ENCODE assay signal across 27 cellular contexts in the genomic region with DNA sequence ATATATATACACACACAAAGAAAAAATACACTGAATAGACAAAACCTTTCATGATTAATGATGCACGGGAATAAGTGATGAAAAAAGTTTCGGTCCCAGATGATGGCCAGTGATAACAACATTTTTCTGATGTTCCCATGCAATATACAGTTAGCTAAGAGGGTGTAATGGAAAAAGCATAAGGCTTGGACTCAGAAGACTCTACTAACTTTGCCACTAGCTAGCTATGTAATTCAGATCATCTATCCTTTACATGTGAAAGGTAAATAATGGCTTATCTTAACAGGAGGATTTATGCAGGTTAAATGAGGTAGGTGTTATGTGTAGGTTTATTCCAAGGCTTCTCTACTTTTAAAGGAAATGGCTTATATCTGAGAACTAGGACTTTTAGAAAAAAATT. TPM values are rescaled to one million over a fixed set of nuclear protein-coding genes. Genes with fewer than 3 reads are reported as not detected.
DNase-seq lines count a peak whose midpoint lies in the region; ATAC-seq, FAIRE-seq and TF ChIP-seq lines count a peak whose summit lies in the region.
"Had no signal": no experiment of that assay in that cellular context is flagged by ENCODE, and none has a peak within 500 bp of the region (broad histone marks: within the 10 kb centered on the region; RNA-seq: fewer than 3 reads in every experiment).

No MANE protein-coding gene starts in this region.

- H3K79me2 ChIP-seq in HepG2 (ENCODE audit: insufficient read depth, low read length), result peaks cover 33% of the 10 kb centered on the region

- no peak overlapping the region for H2AFZ ChIP-seq in HepG2 (ENCODE audit: low read length)

- DNase-seq in activated CD4-positive, alpha-beta T cell treated with anti-CD3 and anti-CD28 coated beads for 36 hours, result no peak
- DNase-seq in activated CD4-positive, alpha-beta T cell treated with anti-CD3 and anti-CD28 coated beads for 48 hours, result no peak
- no peak for DNase-seq in HepG2 (ENCODE audit: low spot score)
- DNase-seq in right lobe of liver, result no peak
- no peak for DNase-seq in activated naive CD8-positive, alpha-beta T cell treated with anti-CD3 and anti-CD28 coated beads for 36 hours
- DNase-seq in stimulated activated effector memory CD8-positive, alpha-beta T cell treated with anti-CD3 and anti-CD28 coated beads, Interleukin-12 subunit alpha, Interleukin-12 subunit beta, amount 100 ng/mL, for 72 hours (ENCODE audit: low spot score in 2 of 2), result no peak
- DNase-seq in mucosa of gallbladder (ENCODE audit: low spot score), result no peak
- DNase-seq: 8988T; activated effector memory CD4-positive, alpha-beta T cell treated with anti-CD3 and anti-CD28 coated beads, Interleukin-2, amount 50 U/mL, for 16 hours; effector CD4-positive, alpha-beta T cell; EL; IMR-90; left lung; naive thymus-derived CD4-positive, alpha-beta T cell; NCI-H1105; NCI-H1930; NCI-H69; SJCRH30 had no signal

- H3K9ac ChIP-seq in HepG2 (ENCODE audit: insufficient read depth, low read depth, low read length), result no peak overlapping the region

- H3K4me3 ChIP-seq in HepG2 (replicated peaks in 1 of 3; ENCODE audit: insufficient read depth in 1 of 3, low read depth in 2 of 3, low read length in 3 of 3), result no peak overlapping the region
- no peak overlapping the region for H3K4me3 ChIP-seq in right lobe of liver
- H3K4me3 ChIP-seq: breast epithelium, left lung, SJCRH30, tibial nerve had no signal

- 97% methylated on average over 2 of the region's 2 CpGs for WGBS in HepG2 (ENCODE audit: low lambda C conversion rate)
- WGBS in right lobe of liver (ENCODE audit: insufficient coverage, low coverage, low lambda C conversion rate, missing lambda C conversion rate), result 94% methylated on average over 2 of the region's 2 CpGs

- H3K9me3 ChIP-seq in HepG2 (ENCODE audit: low read length) (no peaks in the 10 kb centered on the region), right lobe of liver (no peaks in the 10 kb centered on the region)
- H3K9me3 ChIP-seq: breast epithelium, left lung, SJCRH30, tibial nerve had no signal

- in situ Hi-C loops in HepG2 (cut with HindIII; ENCODE audit: extremely low pct_ligation_motif_present, low pct_unique_long_range_greater_than_20kb), result loop anchor here (25.0 kb wide), 1 partner anchor 259 kb away; no protein-coding TSS in a partner anchor

- TF ChIP-seq CTCF in HepG2 (CRISPR knock-in tag; IDR thresholded peaks at IDR 0.05) (no peak), right lobe of liver (IDR thresholded peaks at IDR 0.05) (no peak)

- TF ChIP-seq POLR2A in HepG2 (IDR thresholded peaks at IDR 0.05; ENCODE audit: insufficient read depth in 1 of 2, low read depth in 2 of 2, low read length in 2 of 2), result no peak
- TF ChIP-seq POLR2A in right lobe of liver (IDR thresholded peaks at IDR 0.05), result no peak

- H3K4me1 ChIP-seq in HepG2 (ENCODE audit: insufficient read depth, low read length), result peaks cover 18% of the 10 kb centered on the region
- H3K4me1 ChIP-seq in right lobe of liver, result peaks cover 0 to 20% (median 6%) of the 10 kb centered on the region in 4 donors

- peaks cover 79% of the 10 kb centered on the region for H3K36me3 Mint-ChIP-seq in activated CD4-positive, alpha-beta T cell treated with anti-CD3 and anti-CD28 coated beads for 36 hours (ENCODE audit: low read depth)
- H3K36me3 Mint-ChIP-seq in activated naive CD8-positive, alpha-beta T cell treated with anti-CD3 and anti-CD28 coated beads for 36 hours, result peaks cover 76% of the 10 kb centered on the region
- H3K36me3 Mint-ChIP-seq in stimulated activated effector memory CD8-positive, alpha-beta T cell treated with anti-CD3 and anti-CD28 coated beads, Interleukin-12 subunit alpha, Interleukin-12 subunit beta, amount 100 ng/mL, for 72 hours, result peaks cover 99% of the 10 kb centered on the region

- H3K27ac Mint-ChIP-seq in activated CD4-positive, alpha-beta T cell treated with anti-CD3 and anti-CD28 coated beads for 36 hours, result peak overlapping the region; percentile 58
- H3K27ac Mint-ChIP-seq in activated naive CD8-positive, alpha-beta T cell treated with anti-CD3 and anti-CD28 coated beads for 36 hours, result peak overlapping the region; percentile 45
- H3K27ac Mint-ChIP-seq in stimulated activated effector memory CD8-positive, alpha-beta T cell treated with anti-CD3 and anti-CD28 coated beads, Interleukin-12 subunit alpha, Interleukin-12 subunit beta, amount 100 ng/mL, for 72 hours, result peak overlapping the region; percentile 45
- H3K27ac Mint-ChIP-seq: mesothelial cell of epicardium had no signal

- no peak for TF ChIP-seq EP300 in HepG2 (IDR thresholded peaks at IDR 0.05; ENCODE audit: low read depth in 2 of 2, low read length in 2 of 2)
- TF ChIP-seq EP300 in HepG2 (CRISPR knock-in tag; IDR thresholded peaks at IDR 0.05; ENCODE audit: borderline replicate concordance), result no peak

- CTCF ChIA-PET in activated CD4-positive, alpha-beta T cell treated with anti-CD3 and anti-CD28 coated beads for 36 hours (lab: Charles Lee), result no interaction called here
- CTCF ChIA-PET in HepG2 (lab: Yijun Ruan, JAX; ENCODE audit: low intra/inter-chr PET ratio, low total read pairs), result no interaction called here

- no peak overlapping the region for H3K4me2 ChIP-seq in HepG2 (ENCODE audit: low read depth, low read length)

- H4K20me1 ChIP-seq in HepG2 (ENCODE audit: insufficient read depth, low read length), result peaks cover 44% of the 10 kb centered on the region

- no peak for ATAC-seq in activated CD4-positive, alpha-beta T cell treated with anti-CD3 and anti-CD28 coated beads for 36 hours
- ATAC-seq in HepG2 (no peak), right lobe of liver (no peak), GM18498 (IDR thresholded peaks at IDR 0.05; ENCODE audit: unreplicated experiment) (no peak)
- ATAC-seq in stimulated activated effector memory CD8-positive, alpha-beta T cell treated with anti-CD3 and anti-CD28 coated beads, Interleukin-12 subunit alpha, Interleukin-12 subunit beta, amount 100 ng/mL, for 72 hours, result no peak
- ATAC-seq: activated CD4-positive, CD25-positive, alpha-beta regulatory T cell treated with anti-CD3 and anti-CD28 coated beads, Interleukin-2, amount 50 U/mL, for 24 hours; left lung; naive thymus-derived CD4-positive, alpha-beta T cell had no signal

- H3K4me3 Mint-ChIP-seq in activated CD4-positive, alpha-beta T cell treated with anti-CD3 and anti-CD28 coated beads for 36 hours, result no peak overlapping the region
- peak overlapping the region; percentile 47 for H3K4me3 Mint-ChIP-seq in activated naive CD8-positive, alpha-beta T cell treated with anti-CD3 and anti-CD28 coated beads for 36 hours
- no peak overlapping the region for H3K4me3 Mint-ChIP-seq in stimulated activated effector memory CD8-positive, alpha-beta T cell treated with anti-CD3 and anti-CD28 coated beads, Interleukin-12 subunit alpha, Interleukin-12 subunit beta, amount 100 ng/mL, for 72 hours
- H3K4me3 Mint-ChIP-seq: mesothelial cell of epicardium had no signal

- no peaks in the 10 kb centered on the region for H3K27me3 Mint-ChIP-seq in activated CD4-positive, alpha-beta T cell treated with anti-CD3 and anti-CD28 coated beads for 36 hours
- peaks cover 6% of the 10 kb centered on the region for H3K27me3 Mint-ChIP-seq in activated naive CD8-positive, alpha-beta T cell treated with anti-CD3 and anti-CD28 coated beads for 36 hours

- TF ChIP-seq RAD21 in HepG2 (CRISPR knock-in tag; IDR thresholded peaks at IDR 0.05), result no peak

- H3K9me3 Mint-ChIP-seq in activated CD4-positive, alpha-beta T cell treated with anti-CD3 and anti-CD28 coated beads for 36 hours (ENCODE audit: low read depth), result no peaks in the 10 kb centered on the region
- no peaks in the 10 kb centered on the region for H3K9me3 Mint-ChIP-seq in activated naive CD8-positive, alpha-beta T cell treated with anti-CD3 and anti-CD28 coated beads for 36 hours
- H3K9me3 Mint-ChIP-seq in stimulated activated effector memory CD8-positive, alpha-beta T cell treated with anti-CD3 and anti-CD28 coated beads, Interleukin-12 subunit alpha, Interleukin-12 subunit beta, amount 100 ng/mL, for 72 hours, result no peaks in the 10 kb centered on the region

- no TSS peak for BruUV-seq in HepG2 (replicated peaks; lab: Mats Ljungman, UMichigan)

- intact Hi-C loops in activated CD4-positive, alpha-beta T cell treated with anti-CD3 and anti-CD28 coated beads for 36 hours (cut with DNase I, micrococcal nuclease), result no loop called here
- intact Hi-C loops in HepG2 (cut with micrococcal nuclease; ENCODE audit: unreplicated experiment) (no loop called here), right lobe of liver (cut with DNase I) (no loop called here)

- no peaks in the 10 kb centered on the region; a peak in 1 of 5 replicates for H3K27me3 ChIP-seq in HepG2 (ENCODE audit: control insufficient read depth in 1 of 2, insufficient read depth in 2 of 2, low read length in 2 of 2)
- no peaks in the 10 kb centered on the region for H3K27me3 ChIP-seq in right lobe of liver
- H3K27me3 ChIP-seq: breast epithelium, left lung, SJCRH30, tibial nerve had no signal

- POLR2A ChIA-PET in activated CD4-positive, alpha-beta T cell treated with anti-CD3 and anti-CD28 coated beads for 36 hours (lab: Charles Lee), result interaction anchor here (3.4 kb wide), 1 partner anchor 10 kb away, joined by 15 read pairs; no protein-coding TSS in a partner anchor
- POLR2A ChIA-PET in HepG2 (lab: Yijun Ruan, JAX), result no interaction called here

- H3K36me3 ChIP-seq in HepG2 (replicated peaks in 1 of 2; ENCODE audit: control insufficient read depth in 1 of 2, insufficient read depth in 2 of 2, low read length in 2 of 2) (peaks cover 4 to 38% of the 10 kb centered on the region in 2 experiments; a peak in 4 of 5 replicates), right lobe of liver (peaks cover 9 to 58% (median 24%) of the 10 kb centered on the region in 4 donors)

- no peak for FAIRE-seq in HepG2 (lab: Jason Lieb, UNC)
- FAIRE-seq: colon, GM12891, islet of Langerhans, TTC549 had no signal

- no peak overlapping the region for H3K27ac ChIP-seq in HepG2 (ENCODE audit: extremely low read length, insufficient read depth, low read length)
- H3K27ac ChIP-seq in right lobe of liver, result no peak overlapping the region
- H3K27ac ChIP-seq: breast epithelium, left lung, SJCRH30, tibial nerve had no signal

- peaks cover 26% of the 10 kb centered on the region for H3K4me1 Mint-ChIP-seq in activated CD4-positive, alpha-beta T cell treated with anti-CD3 and anti-CD28 coated beads for 36 hours
- peaks cover 42% of the 10 kb centered on the region for H3K4me1 Mint-ChIP-seq in activated naive CD8-positive, alpha-beta T cell treated with anti-CD3 and anti-CD28 coated beads for 36 hours
- peaks cover 29% of the 10 kb centered on the region for H3K4me1 Mint-ChIP-seq in stimulated activated effector memory CD8-positive, alpha-beta T cell treated with anti-CD3 and anti-CD28 coated beads, Interleukin-12 subunit alpha, Interleukin-12 subunit beta, amount 100 ng/mL, for 72 hours

RNA-seq across cellular contexts. Expression of a gene that starts 4.3 kb away (rescaled TPM):
- total RNA-seq in activated CD4-positive, alpha-beta T cell treated with anti-CD3 and anti-CD28 coated beads for 36 hours, result 1,000 to 10,000 TPM; 2,077 to 2,995 TPM
- total RNA-seq in HepG2 (2016; rRNA removed; fragmentation: Illumina TruSeq; extraction: Trizol) (3,626 and 4,934 TPM in 2 replicates), right lobe of liver (100 to 1,000 TPM; 420 to 946 (median 518) TPM), mucosa of gallbladder (1,287 TPM)
- total RNA-seq in HepG2 (2016; cell fraction: cytosol; rRNA removed; fragmentation: Illumina TruSeq; extraction: Trizol; ENCODE audit: low read depth), result 5,278 and 6,431 TPM in 2 replicates
- total RNA-seq in HepG2 (2016; cell fraction: insoluble cytoplasmic fraction; rRNA removed; fragmentation: Illumina TruSeq; extraction: Trizol), result 3,639 and 4,846 TPM in 2 replicates
- 9,738 and 10,914 TPM in 2 replicates for total RNA-seq in HepG2 (2016; cell fraction: membrane; rRNA removed; fragmentation: Illumina TruSeq; extraction: Trizol)
- 1,195 and 1,244 TPM in 2 replicates for total RNA-seq in HepG2 (2016; cell fraction: nucleus; rRNA removed; fragmentation: Illumina TruSeq; extraction: Trizol)
- 2,723 and 3,332 TPM in 2 replicates for polyA plus RNA-seq in HepG2 (2011; rRNA removed)
- 1,940 and 3,073 TPM in 2 replicates for polyA plus RNA-seq in HepG2 (2011; cell fraction: cytosol; rRNA removed)
- polyA plus RNA-seq in HepG2 (2011; cell fraction: nucleus; rRNA removed), result 430 and 645 TPM in 2 replicates
- polyA plus RNA-seq in HepG2 (2012), result 3,103 and 3,233 TPM in 2 replicates
- polyA plus RNA-seq in HepG2 (2016; cell fraction: cytosol; fragmentation: Illumina TruSeq; extraction: Trizol; ENCODE audit: low read depth), result 4,408 and 4,942 TPM in 2 replicates
- 3,704 and 3,862 TPM in 2 replicates for polyA plus RNA-seq in HepG2 (2016; cell fraction: insoluble cytoplasmic fraction; fragmentation: Illumina TruSeq; extraction: Trizol; ENCODE audit: low read depth)
- 7,339 and 7,526 TPM in 2 replicates for polyA plus RNA-seq in HepG2 (2016; cell fraction: membrane; fragmentation: Illumina TruSeq; extraction: Trizol; ENCODE audit: low read depth)
- 1,657 and 1,684 TPM in 2 replicates for polyA plus RNA-seq in HepG2 (2016; cell fraction: nucleus; fragmentation: Illumina TruSeq; extraction: Trizol; ENCODE audit: insufficient read depth, low read depth)
- 178 and 224 TPM in 2 replicates for polyA minus RNA-seq in HepG2 (2011; rRNA and poly(A)+ RNA removed; ENCODE audit: low replicate concordance)
- polyA minus RNA-seq in HepG2 (2011; cell fraction: cytosol; rRNA and poly(A)+ RNA removed), result 648 and 755 TPM in 2 replicates
- 219 and 322 TPM in 2 replicates for polyA minus RNA-seq in HepG2 (2011; cell fraction: nucleus; rRNA and poly(A)+ RNA removed)
- total RNA-seq in activated naive CD8-positive, alpha-beta T cell treated with anti-CD3 and anti-CD28 coated beads for 36 hours, result 1,000 to 10,000 TPM; 2,830 to 2,978 TPM
